ENCODE assay signal across 7 cellular contexts in genomic region chr18:76611750-76612045, GRCh38.
DNase-seq lines count a peak whose midpoint lies in the region; FAIRE-seq and TF ChIP-seq lines count a peak whose summit lies in the region.
"Not testable (repeated sequence)": the region's sequence is repeated elsewhere in the genome, so short reads cannot be mapped to it uniquely, and the experiment has no call there.

No MANE protein-coding gene starts in this region.

- not testable (repeated sequence) for TF ChIP-seq CTCF in H1 (IDR thresholded peaks at IDR 0.05; ENCODE audit: control extremely low read depth in 1 of 3, insufficient read depth in 1 of 3, low read depth in 1 of 3, low read length in 3 of 3); nephron progenitor cell (IDR thresholded peaks at IDR 0.05); neural progenitor cell (IDR thresholded peaks at IDR 0.05)

- H2BK15ac ChIP-seq in H1 (ENCODE audit: low read length), result peak overlapping the region; percentile 46; the same call in 1 of the 2 replicates

- H3K9ac ChIP-seq in H1 (replicated peaks in 1 of 4; ENCODE audit: extremely low read depth in 1 of 4, low read depth in 3 of 4, low read length in 3 of 4); neural progenitor cell; trophoblast cell (ENCODE audit: low read length): not testable (repeated sequence)

- H3K14ac ChIP-seq in H1 (ENCODE audit: insufficient read length); trophoblast cell (ENCODE audit: low read length): not testable (repeated sequence)

- not testable (repeated sequence) for H4K5ac ChIP-seq in H1 (ENCODE audit: insufficient read length, low read depth, low read length)

- not testable (repeated sequence) for H4K91ac ChIP-seq in H1 (replicated peaks; ENCODE audit: insufficient read length, low read length); trophoblast cell (ENCODE audit: low read depth, low read length)

- H3K27me3 Mint-ChIP-seq in nephron progenitor cell (ENCODE audit: low read depth, poor library complexity); neural progenitor cell (ENCODE audit: insufficient read depth, low read depth): not testable (repeated sequence)

- H2BK120ac ChIP-seq in H1 (replicated peaks; ENCODE audit: low read depth, low read length); trophoblast cell (ENCODE audit: insufficient read depth, low read length, poor library complexity): not testable (repeated sequence)

- H3K23me2 ChIP-seq in H1 (ENCODE audit: low read depth, low read length), result not testable (repeated sequence)

- H4K20me1 ChIP-seq in H1 (replicated peaks in 1 of 2; ENCODE audit: control insufficient read depth in 1 of 2, insufficient read depth in 2 of 2, low read length in 2 of 2); neural progenitor cell (ENCODE audit: low read depth): not testable (repeated sequence)

- not testable (repeated sequence) for H3K4me3 Mint-ChIP-seq in nephron progenitor cell, neural progenitor cell

- WGBS in H1 (ENCODE audit: extremely low coverage in 1 of 2, insufficient coverage in 1 of 2, insufficient read length in 1 of 2, insufficient replicate concordance in 2 of 2, low coverage in 1 of 2, low lambda C conversion rate in 2 of 2, missing lambda C conversion rate in 1 of 2), 2 experiments, result 91% methylated on average over 26 of the region's 26 CpGs; no CpG with 5 or more reads in 1 of the 2 experiments
- WGBS in trophoblast cell (ENCODE audit: extremely low coverage, insufficient coverage, insufficient read length), result no CpG with 5 or more reads among the region's 26 CpGs

- H2BK20ac ChIP-seq in H1 (ENCODE audit: low read length), result not testable (repeated sequence)

- H2AFZ ChIP-seq in H1 (ENCODE audit: low read length); neural progenitor cell (replicated peaks); trophoblast cell (ENCODE audit: insufficient read depth, low read length, poor library complexity): not testable (repeated sequence)

- H3K36me3 Mint-ChIP-seq in nephron progenitor cell (ENCODE audit: low read depth); neural progenitor cell: not testable (repeated sequence)

- POLR2A ChIA-PET in H1 (lab: Charles Lee; ENCODE audit: partially characterized antibody), result interaction anchor here (0.8 kb wide), 1 partner anchor 10 kb away, joined by 3 read pairs; no protein-coding TSS in a partner anchor

- not testable (repeated sequence) for TF ChIP-seq RAD21 in H1 (IDR thresholded peaks at IDR 0.05 in 1 of 2, conservative IDR thresholded peaks at IDR 0.05 in 1 of 2; ENCODE audit: low read depth in 2 of 2, low read length in 2 of 2)

- H3K4me2 ChIP-seq in H1 (ENCODE audit: insufficient read depth in 1 of 2, low read depth in 2 of 2, low read length in 2 of 2); neural progenitor cell; trophoblast cell (ENCODE audit: low read length): not testable (repeated sequence)

- H3K27ac ChIP-seq in angular gyrus (ENCODE audit: low read depth, low read length), result peak overlapping the region; percentile 55
- H3K27ac ChIP-seq in caudate nucleus (ENCODE audit: low read depth, low read length), result peak overlapping the region; percentile 36
- not testable (repeated sequence) for H3K27ac ChIP-seq in H1 (ENCODE audit: low read depth, low read length); neural progenitor cell; trophoblast cell (ENCODE audit: low read depth, low read length)

- H2BK5ac ChIP-seq in H1 (ENCODE audit: low read depth, low read length), result peak overlapping the region; percentile 40; the same call in 1 of the 2 replicates
- H2BK5ac ChIP-seq in trophoblast cell (ENCODE audit: low read depth, low read length, poor library complexity), result not testable (repeated sequence)

- not testable (repeated sequence) for H3K79me2 ChIP-seq in H1 (ENCODE audit: control insufficient read depth in 1 of 2, insufficient read depth in 2 of 2, low read length in 2 of 2); neural progenitor cell (ENCODE audit: low read depth); trophoblast cell (ENCODE audit: control insufficient read depth, insufficient read depth, low read length, poor library complexity)

- H3K4me1 Mint-ChIP-seq in nephron progenitor cell (peaks cover 46% of the 10 kb centered on the region), neural progenitor cell (peaks cover 21% of the 10 kb centered on the region)

- not testable (repeated sequence) for H3K4ac ChIP-seq in H1 (replicated peaks; ENCODE audit: insufficient read length, low read depth, low read length); trophoblast cell (ENCODE audit: low read depth, low read length)

- not testable (repeated sequence) for H3F3A ChIP-seq in neural progenitor cell (ENCODE audit: low read depth)

- H3K18ac ChIP-seq in H1 (ENCODE audit: extremely low read depth, low read length); trophoblast cell (ENCODE audit: low read length): not testable (repeated sequence)

- H4K12ac ChIP-seq in trophoblast cell (ENCODE audit: low read depth, low read length), result not testable (repeated sequence)

- not testable (repeated sequence) for H3K4me1 ChIP-seq in H1 (replicated peaks in 1 of 4; ENCODE audit: control insufficient read depth in 3 of 4, insufficient read depth in 4 of 4, low read length in 3 of 4); neural progenitor cell; trophoblast cell (ENCODE audit: control insufficient read depth in 1 of 2, insufficient read depth in 2 of 2, low read length in 2 of 2)

- TF ChIP-seq EP300 in H1 (IDR thresholded peaks at IDR 0.05; ENCODE audit: borderline replicate concordance in 1 of 2, low read depth in 2 of 2, low read length in 2 of 2), result not testable (repeated sequence)

- DNase-seq in HTR-8/SVneo (ENCODE audit: insufficient read length, low spot score); caudate nucleus (lab: John Stamatoyannopoulos, UW); H1 (ENCODE audit: low read depth in 1 of 2, low spot score in 2 of 2); nephron progenitor cell; neural progenitor cell (ENCODE audit: low spot score); trophoblast cell: not testable (repeated sequence)

- H2BK12ac ChIP-seq in H1 (ENCODE audit: low read depth, low read length), result peak overlapping the region; percentile 79; the same call in 1 of the 2 replicates
- not testable (repeated sequence) for H2BK12ac ChIP-seq in trophoblast cell (ENCODE audit: low read length)

- H3K79me1 ChIP-seq in H1 (ENCODE audit: low read depth, low read length); trophoblast cell (ENCODE audit: low read length): not testable (repeated sequence)

- CTCF ChIA-PET in H1 (lab: Charles Lee; ENCODE audit: partially characterized antibody), result interaction anchor here (0.7 kb wide), 1 partner anchor 372 kb away, joined by 4 read pairs; no protein-coding TSS in a partner anchor

- not testable (repeated sequence) for H3K23ac ChIP-seq in H1 (ENCODE audit: insufficient read length); trophoblast cell (ENCODE audit: low read length)

- H3K27ac Mint-ChIP-seq in nephron progenitor cell, result peak overlapping the region; percentile 34
- H3K27ac Mint-ChIP-seq in neural progenitor cell, result peak overlapping the region; percentile 91

- not testable (repeated sequence) for H3K36me3 ChIP-seq in H1 (ENCODE audit: control insufficient read depth in 2 of 4, insufficient read depth in 4 of 4, low read length in 3 of 4); neural progenitor cell; trophoblast cell (ENCODE audit: control insufficient read depth in 1 of 2, insufficient read depth in 2 of 2, low read length in 2 of 2)

- FAIRE-seq in HTR-8/SVneo (lab: Jason Lieb, UNC), result peak; percentile 83
- not testable (repeated sequence) for FAIRE-seq in H1 (lab: Jason Lieb, UNC)

- TF ChIP-seq POLR2A in H1 (IDR thresholded peaks at IDR 0.05; ENCODE audit: control extremely low read depth in 1 of 2, low read depth in 2 of 2, low read length in 2 of 2), result not testable (repeated sequence)

- not testable (repeated sequence) for H3K4me3 ChIP-seq in H1 (ENCODE audit: extremely low read depth in 1 of 4, insufficient read depth in 2 of 4, low read depth in 3 of 4, low read length in 4 of 4); neural progenitor cell
- peak overlapping the region; percentile 46 for H3K4me3 ChIP-seq in trophoblast cell (ENCODE audit: low read depth, low read length)

- H3K56ac ChIP-seq in H1 (replicated peaks; ENCODE audit: insufficient read length, low read depth, low read length), result not testable (repeated sequence)

- not testable (repeated sequence) for H3K9me3 ChIP-seq in H1 (ENCODE audit: insufficient read depth in 2 of 2, low read depth in 1 of 2, low read length in 1 of 2); neural progenitor cell (ENCODE audit: low read depth); trophoblast cell (ENCODE audit: insufficient read depth, low read depth, low read length)

- not testable (repeated sequence) for H4K8ac ChIP-seq in H1 (ENCODE audit: extremely low read depth, insufficient read depth, low read length); trophoblast cell (ENCODE audit: low read depth, low read length)

- H2AK5ac ChIP-seq in H1 (ENCODE audit: low read depth, low read length), result peak overlapping the region; percentile 93; the same call in 1 of the 2 replicates
- not testable (repeated sequence) for H2AK5ac ChIP-seq in trophoblast cell (ENCODE audit: low read length)

- not testable (repeated sequence) for H3K9me3 Mint-ChIP-seq in nephron progenitor cell, neural progenitor cell

- not testable (repeated sequence) for H3K27me3 ChIP-seq in H1 (replicated peaks in 1 of 4; ENCODE audit: control insufficient read depth in 3 of 4, extremely low read depth in 1 of 4, insufficient read depth in 3 of 4, low read length in 3 of 4); neural progenitor cell; trophoblast cell (ENCODE audit: insufficient read depth, low read length)
